ENCODE assay signal across 20 cellular contexts in the genomic region with DNA sequence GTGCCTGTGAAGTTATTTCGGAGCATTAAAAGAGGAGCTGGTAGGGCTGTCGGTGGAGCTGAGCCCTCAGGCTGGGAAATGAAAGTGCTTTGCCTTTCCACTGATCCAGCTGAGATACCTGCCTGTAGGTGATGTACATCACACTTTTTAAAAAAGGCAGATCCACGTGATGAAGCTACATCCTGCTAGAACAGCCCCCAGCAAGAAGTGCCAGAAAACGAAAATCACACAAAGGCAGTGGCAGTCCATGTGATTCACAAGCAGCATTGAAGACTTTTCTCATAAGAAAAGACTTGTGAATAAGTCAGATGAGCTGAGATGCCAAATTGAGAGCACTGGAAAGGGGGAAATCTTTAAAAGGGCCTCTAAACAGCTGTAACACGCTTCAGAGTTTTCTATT.
"Had no signal": no experiment of that assay in that cellular context is flagged by ENCODE, and none has a peak within 500 bp of the region (broad histone marks: within the 10 kb centered on the region; RNA-seq: fewer than 3 reads in every experiment).

No MANE protein-coding gene starts in this region.

- H3K4me3 ChIP-seq: adrenal gland, left ventricle myocardium inferior, prostate gland, transverse colon, vagina had no signal

- ATAC-seq: activated T-cell treated with anti-CD3 and anti-CD28 coated beads, Interleukin-2, amount 50 U/mL, for 4 hours; right cardiac atrium; stimulated activated naive CD8-positive, alpha-beta T cell treated with anti-CD3 and anti-CD28 coated beads, Interleukin-15, Interleukin-2, amounts not matched to agents 100 U/mL and 50 U/mL, for 24 hours; WTC11 had no signal

- DNase-seq: activated CD4-positive, alpha-beta memory T cell treated with anti-CD3 and anti-CD28 coated beads, Interleukin-2, amount 10 ng/mL, durations not matched to agents 7 days and 5 days; activated CD4-positive, alpha-beta T cell treated with anti-CD3 and anti-CD28 coated beads for 4 hours; activated effector memory CD4-positive, alpha-beta T cell treated with Interleukin-2 at 50 U/mL for 16 hours; activated T-cell treated with anti-CD3 and anti-CD28 coated beads, Interleukin-2, amount 50 U/mL, for 4 hours; adrenal gland; dermis blood vessel endothelial cell; erythroblast; left ventricle myocardium inferior; right cardiac atrium; small intestine; stimulated activated CD4-positive, alpha-beta T cell treated with anti-CD3 and anti-CD28 coated beads, Interleukin-4, amount 100 ng/mL, for 4 hours; stimulated activated CD8-positive, alpha-beta memory T cell treated with anti-CD3 and anti-CD28 coated beads, Interleukin-4, amount 100 ng/mL, for 48 hours; stimulated activated naive CD8-positive, alpha-beta T cell treated with anti-CD3 and anti-CD28 coated beads, Interleukin-15, Interleukin-2, amounts not matched to agents 100 U/mL and 50 U/mL, for 24 hours; transverse colon had no signal

- H3K27ac ChIP-seq: adrenal gland, left ventricle myocardium inferior, prostate gland, transverse colon, vagina had no signal

- H3K27ac Mint-ChIP-seq: activated CD4-positive, alpha-beta memory T cell treated with anti-CD3 and anti-CD28 coated beads, Interleukin-2, amount 10 ng/mL, durations not matched to agents 7 days and 5 days; activated naive CD4-positive, alpha-beta T cell treated with anti-CD3 and anti-CD28 coated beads, Interleukin-2, amount 50 U/mL, for 24 hours; memory B cell; nephron; WTC11 had no signal

- H3K4me3 Mint-ChIP-seq: activated CD4-positive, alpha-beta memory T cell treated with anti-CD3 and anti-CD28 coated beads, Interleukin-2, amount 10 ng/mL, durations not matched to agents 7 days and 5 days; activated naive CD4-positive, alpha-beta T cell treated with anti-CD3 and anti-CD28 coated beads, Interleukin-2, amount 50 U/mL, for 24 hours; activated T-cell treated with anti-CD3 and anti-CD28 coated beads, Interleukin-2, amount 50 U/mL, for 4 hours; memory B cell; nephron; WTC11 had no signal

- H3K36me3 ChIP-seq: adrenal gland, left ventricle myocardium inferior, prostate gland, transverse colon, vagina had no signal

- H3K9me3 ChIP-seq: adrenal gland, left ventricle myocardium inferior, prostate gland, transverse colon, vagina had no signal

- H3K27me3 Mint-ChIP-seq: activated CD4-positive, alpha-beta memory T cell treated with anti-CD3 and anti-CD28 coated beads, Interleukin-2, amount 10 ng/mL, durations not matched to agents 7 days and 5 days; activated naive CD4-positive, alpha-beta T cell treated with anti-CD3 and anti-CD28 coated beads, Interleukin-2, amount 50 U/mL, for 24 hours; memory B cell had no signal

- H3K27me3 ChIP-seq: adrenal gland, transverse colon, vagina had no signal

- H3K4me1 Mint-ChIP-seq: activated naive CD4-positive, alpha-beta T cell treated with anti-CD3 and anti-CD28 coated beads, Interleukin-2, amount 50 U/mL, for 24 hours; memory B cell; nephron had no signal

- H3K9me3 Mint-ChIP-seq: activated CD4-positive, alpha-beta memory T cell treated with anti-CD3 and anti-CD28 coated beads, Interleukin-2, amount 10 ng/mL, durations not matched to agents 7 days and 5 days; activated naive CD4-positive, alpha-beta T cell treated with anti-CD3 and anti-CD28 coated beads, Interleukin-2, amount 50 U/mL, for 24 hours; memory B cell; nephron; WTC11 had no signal

- H3K36me3 Mint-ChIP-seq: activated naive CD4-positive, alpha-beta T cell treated with anti-CD3 and anti-CD28 coated beads, Interleukin-2, amount 50 U/mL, for 24 hours; memory B cell; WTC11 had no signal

- H3K4me1 ChIP-seq: adrenal gland, left ventricle myocardium inferior, prostate gland, transverse colon, vagina had no signal
